Comparison of ENCODE assay signal across 1 cellular context in the genomic region with DNA sequence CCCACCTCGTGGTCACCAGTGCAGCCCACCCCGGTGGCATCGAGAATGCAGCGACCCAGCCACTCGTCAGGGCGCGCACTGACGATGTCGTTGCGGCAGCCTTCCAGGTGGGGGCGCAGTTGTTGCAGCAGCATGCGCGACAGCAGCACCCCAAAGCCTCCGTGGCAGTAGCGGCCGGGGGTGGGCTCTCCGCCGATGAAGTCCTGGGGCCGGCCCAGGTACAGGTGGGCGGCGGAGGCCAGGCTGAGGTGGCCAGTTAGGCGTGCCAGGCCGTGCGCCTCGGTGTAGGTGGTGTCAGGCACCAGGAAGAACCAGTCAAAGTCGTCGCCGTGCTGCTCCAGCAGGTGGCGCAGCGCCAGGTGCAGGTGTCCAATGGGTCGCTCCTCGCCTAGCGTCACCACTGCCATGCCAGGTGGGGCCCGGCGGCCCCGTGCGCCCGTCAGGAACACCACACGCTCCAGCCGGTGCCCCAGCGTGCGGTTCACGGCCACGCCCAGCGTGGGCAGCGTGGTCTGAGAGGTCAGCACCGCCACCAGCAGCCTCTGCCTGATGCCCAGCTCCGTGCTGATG.
TF ChIP-seq lines count a peak whose summit lies in the region.

No MANE protein-coding gene starts in this region.

TF ChIP-seq in SK-N-SH treated with all-trans-retinoic acid at 6 μM for 48 hours, 23 proteins besides CTCF, POLR2A, EP300 and RAD21 (continued from another document):
- TF ChIP-seq, protein P1, sequence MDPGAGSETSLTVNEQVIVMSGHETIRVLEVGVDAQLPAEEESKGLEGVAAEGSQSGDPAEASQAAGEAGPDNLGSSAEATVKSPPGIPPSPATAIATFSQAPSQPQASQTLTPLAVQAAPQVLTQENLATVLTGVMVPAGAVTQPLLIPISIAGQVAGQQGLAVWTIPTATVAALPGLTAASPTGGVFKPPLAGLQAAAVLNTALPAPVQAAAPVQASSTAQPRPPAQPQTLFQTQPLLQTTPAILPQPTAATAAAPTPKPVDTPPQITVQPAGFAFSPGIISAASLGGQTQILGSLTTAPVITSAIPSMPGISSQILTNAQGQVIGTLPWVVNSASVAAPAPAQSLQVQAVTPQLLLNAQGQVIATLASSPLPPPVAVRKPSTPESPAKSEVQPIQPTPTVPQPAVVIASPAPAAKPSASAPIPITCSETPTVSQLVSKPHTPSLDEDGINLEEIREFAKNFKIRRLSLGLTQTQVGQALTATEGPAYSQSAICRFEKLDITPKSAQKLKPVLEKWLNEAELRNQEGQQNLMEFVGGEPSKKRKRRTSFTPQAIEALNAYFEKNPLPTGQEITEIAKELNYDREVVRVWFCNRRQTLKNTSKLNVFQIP (CRISPR knock-in tag; IDR thresholded peaks at IDR 0.05; ENCODE audit: borderline replicate concordance, low read depth), result no peak
- no peak for TF ChIP-seq PPARA (CRISPR knock-in tag; IDR thresholded peaks at IDR 0.05; ENCODE audit: borderline replicate concordance)
